In the genomic region with DNA sequence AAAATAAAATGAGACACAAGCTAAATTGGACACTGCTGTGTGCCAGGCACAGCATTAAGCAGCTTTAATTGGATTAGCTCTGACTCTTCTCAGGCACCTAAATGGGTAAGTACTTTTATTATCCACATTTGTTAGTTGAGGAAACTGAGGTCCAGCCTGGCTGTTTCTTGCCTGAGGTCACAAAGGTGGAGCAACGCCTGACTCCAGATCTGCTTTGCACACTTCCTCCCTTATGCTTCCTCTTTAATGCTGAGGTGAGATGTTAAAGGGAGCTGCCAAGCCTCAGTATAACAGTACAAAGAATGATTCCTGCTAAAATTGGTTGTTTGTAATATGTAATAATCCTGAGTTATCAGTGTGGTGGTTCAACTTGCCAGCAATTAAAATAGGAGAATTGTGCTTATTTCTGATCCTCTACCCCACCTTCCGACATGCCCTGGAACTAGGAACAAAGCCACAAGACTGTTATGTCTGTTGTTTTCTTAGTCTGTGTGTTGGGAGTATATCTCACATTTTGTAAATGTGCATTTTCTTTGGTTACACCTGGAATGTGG, we compare ENCODE assay signal across 8 cellular contexts.
DNase-seq lines count a peak whose midpoint lies in the region; TF ChIP-seq lines count a peak whose summit lies in the region.

No MANE protein-coding gene starts in this region.

- intact Hi-C loops in activated CD4-positive, alpha-beta T cell treated with anti-CD3 and anti-CD28 coated beads, Interleukin-2, amount 10 ng/mL, durations not matched to agents 24 days and 14 days (cut with micrococcal nuclease), result loop anchor here (10.0 kb wide), 1 partner anchor 1276 kb away; the partner anchor contains the start of gene PPM1K

- H3K27me3 Mint-ChIP-seq in activated CD4-positive, alpha-beta T cell treated with anti-CD3 and anti-CD28 coated beads, Interleukin-2, amount 10 ng/mL, durations not matched to agents 24 days and 14 days, result no peaks in the 10 kb centered on the region

- no peak for TF ChIP-seq CTCF in VCaP (conservative IDR thresholded peaks at IDR 0.05)

- peaks cover 1% of the 10 kb centered on the region for H3K36me3 Mint-ChIP-seq in activated CD4-positive, alpha-beta T cell treated with anti-CD3 and anti-CD28 coated beads, Interleukin-2, amount 10 ng/mL, durations not matched to agents 24 days and 14 days (ENCODE audit: low read depth)

- DNase-seq in activated CD4-positive, alpha-beta T cell treated with anti-CD3 and anti-CD28 coated beads, Interleukin-2, amount 10 ng/mL, durations not matched to agents 24 days and 14 days, result peak; percentile 64
- DNase-seq in activated CD4-positive, alpha-beta T cell treated with anti-CD3 and anti-CD28 coated beads, Interleukin-2, amount 50 U/mL, for 1 hour, result no peak
- DNase-seq in NCI-H1930 (lab: John Stamatoyannopoulos, UW), result no peak
- no peak for DNase-seq in 8988T
- DNase-seq in HuH-7.5 (ENCODE audit: low spot score), result no peak

- H3K4me3 ChIP-seq in iPS-20b (ENCODE audit: low read length), result peak overlapping the region; percentile 20; the same call in 1 of the 2 replicates
- peak overlapping the region; percentile 11 for H3K4me3 ChIP-seq in thymus (ENCODE audit: low read length)

- 18% methylated on average over 2 of the region's 2 CpGs for WGBS in thymus

- H3K9ac ChIP-seq in iPS-20b (ENCODE audit: low read depth, low read length), result 0 out of 2 replicates have a peak overlapping the region, but pooled peaks have one; percentile 6

- H3K36me3 ChIP-seq in iPS-20b (ENCODE audit: insufficient read depth, low read depth, low read length) (no peaks in the 10 kb centered on the region), thymus (ENCODE audit: control insufficient read depth, insufficient read depth) (no peaks in the 10 kb centered on the region)

- peak overlapping the region; percentile 99 for H3K27ac ChIP-seq in VCaP
- no peak overlapping the region for H3K27ac ChIP-seq in iPS-20b (ENCODE audit: low read length)
- no peak overlapping the region for H3K27ac ChIP-seq in thymus (ENCODE audit: low read depth)

- H3K27me3 ChIP-seq in iPS-20b (ENCODE audit: insufficient read depth, low read length) (peaks cover 18% of the 10 kb centered on the region; the same call in 1 of the 2 replicates), thymus (ENCODE audit: control insufficient read depth, insufficient read depth) (no peaks in the 10 kb centered on the region)

- H3K4me1 ChIP-seq in iPS-20b (ENCODE audit: insufficient read depth, low read length) (peaks cover 50% of the 10 kb centered on the region), thymus (ENCODE audit: control insufficient read depth, insufficient read depth, low read length) (peaks cover 29% of the 10 kb centered on the region)

- H3K27ac Mint-ChIP-seq in activated CD4-positive, alpha-beta T cell treated with anti-CD3 and anti-CD28 coated beads, Interleukin-2, amount 10 ng/mL, durations not matched to agents 24 days and 14 days, result no peak overlapping the region

- H3K9me3 ChIP-seq in iPS-20b (ENCODE audit: insufficient read depth, low read depth, low read length) (no peaks in the 10 kb centered on the region), thymus (ENCODE audit: control insufficient read depth) (no peaks in the 10 kb centered on the region)

- peak overlapping the region; percentile 66 for H3K4me3 Mint-ChIP-seq in activated CD4-positive, alpha-beta T cell treated with anti-CD3 and anti-CD28 coated beads, Interleukin-2, amount 10 ng/mL, durations not matched to agents 24 days and 14 days

- no peaks in the 10 kb centered on the region for H3K9me3 Mint-ChIP-seq in activated CD4-positive, alpha-beta T cell treated with anti-CD3 and anti-CD28 coated beads, Interleukin-2, amount 10 ng/mL, durations not matched to agents 24 days and 14 days

- peaks cover 68% of the 10 kb centered on the region for H3K4me1 Mint-ChIP-seq in activated CD4-positive, alpha-beta T cell treated with anti-CD3 and anti-CD28 coated beads, Interleukin-2, amount 10 ng/mL, durations not matched to agents 24 days and 14 days
